ENCODE assay signal across 1 cellular context in genomic region chrX:119467433-119467832, GRCh38.
TF ChIP-seq lines count a peak whose summit lies in the region.

No MANE protein-coding gene starts in this region.

TF ChIP-seq in WTC11, 78 proteins besides CTCF, POLR2A, EP300 and RAD21 (continued from another document):
- TF ChIP-seq PRDM15 (CRISPR knock-in tag; IDR thresholded peaks at IDR 0.05) (no peak), ZNF396 (CRISPR knock-in tag; IDR thresholded peaks at IDR 0.05; ENCODE audit: borderline replicate concordance) (no peak), SOX15 (CRISPR knock-in tag; IDR thresholded peaks at IDR 0.05) (no peak), ZBTB21 (CRISPR knock-in tag; IDR thresholded peaks at IDR 0.05; ENCODE audit: borderline replicate concordance) (no peak), MYBL2 (CRISPR knock-in tag; IDR thresholded peaks at IDR 0.05) (no peak), SMAD4 (CRISPR knock-in tag; IDR thresholded peaks at IDR 0.05) (no peak), NR2C2 (CRISPR knock-in tag; IDR thresholded peaks at IDR 0.05) (no peak), ZMAT4 (CRISPR knock-in tag; IDR thresholded peaks at IDR 0.05) (no peak), CBFB (CRISPR knock-in tag; IDR thresholded peaks at IDR 0.05; ENCODE audit: low read depth) (no peak), FOXJ3 (CRISPR knock-in tag; IDR thresholded peaks at IDR 0.05; ENCODE audit: borderline replicate concordance) (no peak), ATF3 (CRISPR knock-in tag; conservative IDR thresholded peaks at IDR 0.05) (no peak), AR (CRISPR knock-in tag; IDR thresholded peaks at IDR 0.05) (no peak), RORB (CRISPR knock-in tag; IDR thresholded peaks at IDR 0.05) (no peak), TEAD1 (CRISPR knock-in tag; IDR thresholded peaks at IDR 0.05) (no peak), MAX (CRISPR knock-in tag; IDR thresholded peaks at IDR 0.05) (no peak)
